34 cellular contexts compared by ENCODE assay signal in genomic region chr17:82187500-82187899, GRCh38.
"Had no signal": no experiment of that assay in that cellular context is flagged by ENCODE, and none has a peak within 500 bp of the region (broad histone marks: within the 10 kb centered on the region; RNA-seq: fewer than 3 reads in every experiment).

No MANE protein-coding gene starts in this region.

- H3K27me3 ChIP-seq: adrenal gland, ascending aorta, body of pancreas, brain microvascular endothelial cell, breast epithelium, cardiac muscle cell had no signal

- FAIRE-seq: astrocyte, bronchial epithelial cell had no signal

- H3K27ac ChIP-seq: adrenal gland, ascending aorta, body of pancreas, brain microvascular endothelial cell, breast epithelium, cardiac muscle cell had no signal

- H3K4me1 ChIP-seq: adrenal gland, ascending aorta, body of pancreas, breast epithelium had no signal

- H3K4me3 ChIP-seq: adrenal gland, ascending aorta, body of pancreas, breast epithelium, cardiac muscle cell had no signal

- DNase-seq: activated effector memory CD4-positive, alpha-beta T cell treated with anti-CD3 and anti-CD28 coated beads, Interleukin-2, amount 50 U/mL, for 16 hours; activated effector memory CD4-positive, alpha-beta T cell treated with Interleukin-2 at 50 U/mL for 16 hours; activated gamma-delta T cell; activated gamma-delta T cell treated with Interleukin-2 at 50 U/mL for 16 hours; activated naive CD4-positive, alpha-beta T cell; activated naive CD4-positive, alpha-beta T cell treated with anti-CD3 and anti-CD28 coated beads for 36 hours; activated naive CD4-positive, alpha-beta T cell treated with anti-CD3 and anti-CD28 coated beads, Interleukin-2, amount 10 ng/mL, durations not matched to agents 7 days and 5 days; activated naive CD4-positive, alpha-beta T cell treated with anti-CD3 and anti-CD28 coated beads, Interleukin-2, amount 50 U/mL, for 16 hours; activated naive CD4-positive, alpha-beta T cell treated with Interleukin-2 at 50 U/mL for 16 hours; activated naive CD8-positive, alpha-beta T cell treated with anti-CD3 and anti-CD28 coated beads for 36 hours; activated naive CD8-positive, alpha-beta T cell treated with anti-CD3 and anti-CD28 coated beads, Interleukin-2, amount 10 ng/mL, durations not matched to agents 7 days and 5 days; activated naive CD8-positive, alpha-beta T cell treated with anti-CD3 and anti-CD28 coated beads, Interleukin-2, amount 50 U/mL, for 24 hours; activated T-cell treated with anti-CD3 and anti-CD28 coated beads, Interleukin-2, amount 50 U/mL, for 1 hour; activated T-cell treated with anti-CD3 and anti-CD28 coated beads, Interleukin-2, amount 50 U/mL, for 24 hours; activated T-cell treated with anti-CD3 and anti-CD28 coated beads, Interleukin-2, amount 50 U/mL, for 4 hours; activated T-cell treated with anti-CD3 and anti-CD28 coated beads, Interleukin-2, amount 50 U/mL, for 48 hours; activated T-cell treated with anti-CD3 and anti-CD28 coated beads, Interleukin-2, amount 50 U/mL, for 72 hours; adrenal gland; amniotic stem cell; amygdala; anterior cingulate cortex; aorta; body of pancreas; brain microvascular endothelial cell; caudate nucleus; central memory CD4-positive, alpha-beta T cell; cerebellar nuclear complex had no signal

- ATAC-seq: activated naive CD4-positive, alpha-beta T cell treated with anti-CD3 and anti-CD28 coated beads, Interleukin-2, amount 50 U/mL, for 72 hours; activated naive CD8-positive, alpha-beta T cell treated with anti-CD3 and anti-CD28 coated beads, Interleukin-2, amount 50 U/mL, for 24 hours; activated T-cell treated with anti-CD3 and anti-CD28 coated beads, Interleukin-2, amount 50 U/mL, for 4 hours; activated T-cell treated with anti-CD3 and anti-CD28 coated beads, Interleukin-2, amount 50 U/mL, for 72 hours; activated T-helper 17 cell treated with anti-CD3 and anti-CD28 coated beads, Interleukin-2, amount 50 U/mL, for 72 hours; body of pancreas had no signal

- H3K9me3 ChIP-seq: adrenal gland, ascending aorta, body of pancreas, breast epithelium had no signal
